Comparison of ENCODE assay signal across 28 cellular contexts in the genomic region with DNA sequence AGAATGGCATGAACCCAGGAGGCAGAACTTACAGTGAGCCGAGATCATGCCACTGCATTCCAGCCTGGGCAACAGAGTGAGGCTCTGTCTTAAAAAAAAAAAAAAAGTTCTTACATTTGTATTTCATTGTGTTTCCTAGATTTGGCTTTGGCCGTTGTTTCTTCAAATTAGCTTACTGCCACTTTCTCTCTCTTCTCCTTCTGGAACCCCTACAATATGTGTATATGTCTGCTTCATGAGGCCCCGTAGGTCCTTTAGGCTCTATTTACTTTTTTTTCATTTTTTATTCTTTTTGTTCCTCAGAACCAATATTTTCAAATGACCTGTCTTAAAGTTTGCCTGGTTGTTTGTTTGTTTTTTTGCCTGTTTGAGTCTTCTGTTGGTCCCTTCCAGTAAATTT.
"Had no signal": no experiment of that assay in that cellular context is flagged by ENCODE, and none has a peak within 500 bp of the region (broad histone marks: within the 10 kb centered on the region; RNA-seq: fewer than 3 reads in every experiment).

No MANE protein-coding gene starts in this region.

- DNase-seq: colonic mucosa; cortex of kidney; dermis blood vessel endothelial cell; dorsolateral prefrontal cortex; effector CD4-positive, alpha-beta T cell; effector CD8-positive, alpha-beta T cell; effector memory CD4-positive, alpha-beta T cell; effector memory CD8-positive, alpha-beta T cell; endodermal cell; erythroblast; esophagus squamous epithelium; foreskin fibroblast; foreskin keratinocyte; foreskin melanocyte; gastrocnemius medialis; glutamatergic neuron; head of caudate nucleus; heart left ventricle; heart right ventricle had no signal

- H3K9me3 ChIP-seq: colonic mucosa, esophagus muscularis mucosa, esophagus squamous epithelium, gastrocnemius medialis, gastroesophageal sphincter had no signal

- H3K27ac ChIP-seq: colonic mucosa, coronary artery, dorsolateral prefrontal cortex, epithelial cell of prostate, esophagus muscularis mucosa, esophagus squamous epithelium, foreskin keratinocyte, gastrocnemius medialis, gastroesophageal sphincter, heart left ventricle, heart right ventricle had no signal

- ATAC-seq: effector memory CD8-positive, alpha-beta T cell; esophagus mucosa; foreskin keratinocyte; gastrocnemius medialis; gastroesophageal sphincter; heart left ventricle; heart right ventricle had no signal

- H3K27me3 ChIP-seq: colonic mucosa, dorsolateral prefrontal cortex, esophagus muscularis mucosa, esophagus squamous epithelium, foreskin keratinocyte, gastrocnemius medialis, gastroesophageal sphincter, heart left ventricle, heart right ventricle had no signal

- FAIRE-seq: colon, endometrium, endothelial cell of umbilical vein, frontal cortex had no signal

- H3K4me3 ChIP-seq: colonic mucosa, coronary artery, dorsolateral prefrontal cortex, esophagus muscularis mucosa, esophagus squamous epithelium, gastrocnemius medialis, gastroesophageal sphincter, heart left ventricle, heart right ventricle had no signal

- H3K4me1 ChIP-seq: colonic mucosa, esophagus muscularis mucosa, esophagus squamous epithelium, foreskin keratinocyte, gastrocnemius medialis, gastroesophageal sphincter, heart left ventricle, heart right ventricle had no signal

- H3K36me3 ChIP-seq: colonic mucosa, esophagus muscularis mucosa, esophagus squamous epithelium, gastrocnemius medialis, gastroesophageal sphincter, heart left ventricle, heart right ventricle had no signal
